21 cellular contexts compared by ENCODE assay signal in the genomic region with DNA sequence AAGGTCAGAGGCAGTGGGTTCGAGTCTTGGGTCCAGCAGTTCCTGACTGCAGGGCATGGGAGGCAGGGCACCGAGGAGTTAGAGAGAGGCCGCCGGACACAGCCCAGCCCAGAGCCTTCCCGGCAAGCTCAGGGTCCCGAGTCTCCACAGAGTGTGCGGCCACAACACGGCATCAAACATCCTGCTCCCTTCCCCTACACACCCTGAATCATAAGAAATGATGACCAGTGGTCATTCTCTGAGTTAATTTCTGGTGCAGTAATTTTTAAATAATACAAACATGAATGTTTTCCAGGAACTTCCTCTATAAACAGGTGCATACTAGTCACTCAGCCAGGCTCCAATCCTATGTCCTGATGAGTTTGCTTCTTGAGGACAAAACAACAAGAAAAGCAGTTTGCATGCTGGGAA.
DNase-seq lines count a peak whose midpoint lies in the region; ATAC-seq and TF ChIP-seq lines count a peak whose summit lies in the region.
"Had no signal": no experiment of that assay in that cellular context is flagged by ENCODE, and none has a peak within 500 bp of the region (broad histone marks: within the 10 kb centered on the region; RNA-seq: fewer than 3 reads in every experiment).

No MANE protein-coding gene starts in this region.

- no peaks in the 10 kb centered on the region for H3K9me2 ChIP-seq in PC-3 (replicated peaks; ENCODE audit: low read length)

- peak overlapping the region; percentile 5; the same call in 1 of the 2 replicates for H2AFZ ChIP-seq in PC-3 (ENCODE audit: low read length)

- H3K36me3 Mint-ChIP-seq in endodermal cell (ENCODE audit: low read depth), result peaks cover 27% of the 10 kb centered on the region
- H3K36me3 Mint-ChIP-seq in nephron progenitor cell (ENCODE audit: low read depth), result peaks cover 31% of the 10 kb centered on the region
- H3K36me3 Mint-ChIP-seq: activated naive CD8-positive, alpha-beta T cell treated with anti-CD3 and anti-CD28 coated beads, Interleukin-2, amount 10 ng/mL, durations not matched to agents 7 days and 5 days; natural killer cell treated with Interleukin-12 subunit alpha and Interleukin-12 subunit beta and Interleukin-15 and Interleukin-18, amount 100 ng/mL, for 72 hours had no signal

- ATAC-seq in PC-3, result peak; percentile 54
- ATAC-seq: effector memory CD8-positive, alpha-beta T cell; natural killer cell treated with Interleukin-12 subunit alpha and Interleukin-12 subunit beta and Interleukin-15 and Interleukin-18, amount 100 ng/mL, for 72 hours had no signal

- H3K27ac ChIP-seq in BLaER1 treated with 17β-estradiol and CSF1 and Interleukin-3, amounts not matched to agents 10 nM and 100 nM, result no peak overlapping the region
- H3K27ac ChIP-seq in PC-3 (ENCODE audit: low read length), result peak overlapping the region; percentile 96
- no peak overlapping the region for H3K27ac ChIP-seq in endodermal cell (ENCODE audit: low read depth, low read length)
- H3K27ac ChIP-seq: cardiac muscle cell had no signal

- peak; percentile 55 for DNase-seq in PC-3
- peak; percentile 48 for DNase-seq in endodermal cell
- DNase-seq in nephron progenitor cell, result no peak
- DNase-seq in hepatic stellate cell (ENCODE audit: low spot score), result no peak
- DNase-seq in NCI-H146 treated with DMSO at 0.1 percent for 48 hours (lab: John Stamatoyannopoulos, UW; ENCODE audit: unreplicated experiment), result no peak
- no peak for DNase-seq in GM10266 (ENCODE audit: extremely low spot score)
- DNase-seq in NCI-H69 (lab: John Stamatoyannopoulos, UW), result no peak
- DNase-seq: activated CD4-positive, alpha-beta T cell treated with anti-CD3 and anti-CD28 coated beads, Interleukin-2, amount 10 ng/mL, durations not matched to agents 24 days and 14 days; activated naive CD8-positive, alpha-beta T cell treated with anti-CD3 and anti-CD28 coated beads, Interleukin-2, amount 10 ng/mL, durations not matched to agents 7 days and 5 days; activated T-cell treated with anti-CD3 and anti-CD28 coated beads for 4 hours; CD4-positive, alpha-beta T cell; DMS79 treated with DMSO at 0.1 percent for 48 hours; effector memory CD8-positive, alpha-beta T cell; Kasumi-1; NCI-H1417 treated with DMSO at 0.1 percent for 48 hours; NCI-H226; retina; T1000 had no signal

- BruUV-seq in PC-3 (replicated peaks; lab: Mats Ljungman, UMichigan), result no TSS peak

- H3K27me3 ChIP-seq in BLaER1 treated with 17β-estradiol and CSF1 and Interleukin-3, amounts not matched to agents 10 nM and 100 nM, result peaks cover 0 to 32% (median 0%) of the 10 kb centered on the region in 11 experiments; a peak in 7 of 22 replicates
- no peaks in the 10 kb centered on the region for H3K27me3 ChIP-seq in PC-3 (ENCODE audit: low read length)
- H3K27me3 ChIP-seq in endodermal cell (ENCODE audit: control insufficient read depth, insufficient read depth, low read length, poor library complexity, severe bottlenecking), result no peaks in the 10 kb centered on the region
- H3K27me3 ChIP-seq: cardiac muscle cell had no signal

- H3K9me3 ChIP-seq in BLaER1 treated with 17β-estradiol and CSF1 and Interleukin-3, amounts not matched to agents 10 nM and 100 nM (replicated peaks in 1 of 11), result peaks cover 6 to 19% (median 11%) of the 10 kb centered on the region in 11 experiments; a peak in 17 of 22 replicates
- H3K9me3 ChIP-seq in PC-3 (ENCODE audit: low read length) (no peaks in the 10 kb centered on the region), endodermal cell (ENCODE audit: control insufficient read depth, low read length) (peaks cover 4% of the 10 kb centered on the region)

- intact Hi-C loops in PC-3 (cut with micrococcal nuclease), result no loop called here

- no peak overlapping the region for H3K4me3 Mint-ChIP-seq in endodermal cell
- H3K4me3 Mint-ChIP-seq in nephron progenitor cell, result no peak overlapping the region
- H3K4me3 Mint-ChIP-seq: activated CD4-positive, alpha-beta T cell treated with anti-CD3 and anti-CD28 coated beads, Interleukin-2, amount 10 ng/mL, durations not matched to agents 24 days and 14 days; activated naive CD8-positive, alpha-beta T cell treated with anti-CD3 and anti-CD28 coated beads, Interleukin-2, amount 10 ng/mL, durations not matched to agents 7 days and 5 days; CD4-positive, alpha-beta T cell; effector memory CD8-positive, alpha-beta T cell; natural killer cell treated with Interleukin-12 subunit alpha and Interleukin-12 subunit beta and Interleukin-15 and Interleukin-18, amount 100 ng/mL, for 72 hours had no signal

- TF ChIP-seq CTCF in PC-3 (conservative IDR thresholded peaks at IDR 0.05; ENCODE audit: low read depth, low read length) (no peak), endodermal cell (conservative IDR thresholded peaks at IDR 0.05) (no peak), nephron progenitor cell (IDR thresholded peaks at IDR 0.05) (no peak), GM10266 (IDR thresholded peaks at IDR 0.05; ENCODE audit: control insufficient read depth, insufficient read depth, low read depth, missing control alignments) (no peak)

- H3K27ac Mint-ChIP-seq in endodermal cell (peak overlapping the region; percentile 93), nephron progenitor cell (peak overlapping the region; percentile 44)
- H3K27ac Mint-ChIP-seq: activated CD4-positive, alpha-beta T cell treated with anti-CD3 and anti-CD28 coated beads, Interleukin-2, amount 10 ng/mL, durations not matched to agents 24 days and 14 days; activated naive CD8-positive, alpha-beta T cell treated with anti-CD3 and anti-CD28 coated beads, Interleukin-2, amount 10 ng/mL, durations not matched to agents 7 days and 5 days; CD4-positive, alpha-beta T cell; effector memory CD8-positive, alpha-beta T cell; natural killer cell treated with Interleukin-12 subunit alpha and Interleukin-12 subunit beta and Interleukin-15 and Interleukin-18, amount 100 ng/mL, for 72 hours had no signal

- POLR2A ChIA-PET in PC-3 (lab: Charles Lee; ENCODE audit: unreplicated experiment), result no interaction called here

- WGBS in endodermal cell (ENCODE audit: insufficient coverage in 1 of 2, insufficient read length in 1 of 2), 2 experiments, result 80 to 93% methylated on average over 1 to 8 of the region's 8 CpGs

- peak overlapping the region in 9 of 11 experiments; percentile 37 to 75 (median 62); a peak in 16 of 22 replicates for H3K4me2 ChIP-seq in BLaER1 treated with 17β-estradiol and CSF1 and Interleukin-3, amounts not matched to agents 10 nM and 100 nM
- peak overlapping the region; percentile 77 for H3K4me2 ChIP-seq in PC-3 (ENCODE audit: low read length)

- no peaks in the 10 kb centered on the region for H3K27me3 Mint-ChIP-seq in endodermal cell (ENCODE audit: insufficient read depth)
- no peaks in the 10 kb centered on the region for H3K27me3 Mint-ChIP-seq in nephron progenitor cell (ENCODE audit: low read depth, poor library complexity)
- H3K27me3 Mint-ChIP-seq: activated CD4-positive, alpha-beta T cell treated with anti-CD3 and anti-CD28 coated beads, Interleukin-2, amount 10 ng/mL, durations not matched to agents 24 days and 14 days; CD4-positive, alpha-beta T cell; effector memory CD8-positive, alpha-beta T cell had no signal

- peaks cover 17 to 67% (median 51%) of the 10 kb centered on the region in 10 experiments for H3K4me1 ChIP-seq in BLaER1 treated with 17β-estradiol and CSF1 and Interleukin-3, amounts not matched to agents 10 nM and 100 nM
- H3K4me1 ChIP-seq in PC-3 (ENCODE audit: insufficient read depth, low read length), result peaks cover 62% of the 10 kb centered on the region
- H3K4me1 ChIP-seq in endodermal cell (ENCODE audit: control insufficient read depth, insufficient read depth, low read length), result peaks cover 3% of the 10 kb centered on the region

- H3K9ac ChIP-seq in BLaER1 treated with 17β-estradiol and CSF1 and Interleukin-3, amounts not matched to agents 10 nM and 100 nM, result no peak overlapping the region
- H3K9ac ChIP-seq in PC-3 (ENCODE audit: low read length) (peak overlapping the region; percentile 76), endodermal cell (ENCODE audit: extremely low read depth, low read length, poor library complexity, severe bottlenecking) (peak overlapping the region; percentile 17)

- H3K4me1 Mint-ChIP-seq in endodermal cell, result peaks cover 15% of the 10 kb centered on the region
- H3K4me1 Mint-ChIP-seq in nephron progenitor cell, result peaks cover 33% of the 10 kb centered on the region
- H3K4me1 Mint-ChIP-seq: activated CD4-positive, alpha-beta T cell treated with anti-CD3 and anti-CD28 coated beads, Interleukin-2, amount 10 ng/mL, durations not matched to agents 24 days and 14 days; activated naive CD8-positive, alpha-beta T cell treated with anti-CD3 and anti-CD28 coated beads, Interleukin-2, amount 10 ng/mL, durations not matched to agents 7 days and 5 days had no signal

- peaks cover 55% of the 10 kb centered on the region for H3K79me2 ChIP-seq in PC-3 (ENCODE audit: low read length)

- H3F3A ChIP-seq in PC-3 (ENCODE audit: low read length, unreplicated experiment), result peaks cover 30% of the 10 kb centered on the region

- H4K20me1 ChIP-seq in BLaER1 treated with 17β-estradiol and CSF1 and Interleukin-3, amounts not matched to agents 10 nM and 100 nM, result peaks cover 0 to 5% (median 0%) of the 10 kb centered on the region in 11 experiments; a peak in 2 of 22 replicates
- no peaks in the 10 kb centered on the region for H4K20me1 ChIP-seq in PC-3 (ENCODE audit: low read length)

- H3K36me3 ChIP-seq in BLaER1 treated with 17β-estradiol and CSF1 and Interleukin-3, amounts not matched to agents 10 nM and 100 nM, result peaks cover 12 to 24% (median 20%) of the 10 kb centered on the region in 11 experiments
- H3K36me3 ChIP-seq in PC-3 (ENCODE audit: low read depth, low read length), result peaks cover 22% of the 10 kb centered on the region
- H3K36me3 ChIP-seq in endodermal cell (ENCODE audit: control insufficient read depth, insufficient read depth, low read length), result peaks cover 23% of the 10 kb centered on the region
- H3K36me3 ChIP-seq: cardiac muscle cell had no signal

- no peak overlapping the region for H3K4me3 ChIP-seq in BLaER1 treated with 17β-estradiol and CSF1 and Interleukin-3, amounts not matched to agents 10 nM and 100 nM
- peak overlapping the region; percentile 60 for H3K4me3 ChIP-seq in PC-3 (ENCODE audit: low read length)
- H3K4me3 ChIP-seq in endodermal cell (ENCODE audit: low read length), result no peak overlapping the region
- H3K4me3 ChIP-seq: cardiac muscle cell had no signal

- H3K9me3 Mint-ChIP-seq in endodermal cell (no peaks in the 10 kb centered on the region), nephron progenitor cell (peaks cover 22% of the 10 kb centered on the region)
- H3K9me3 Mint-ChIP-seq: activated CD4-positive, alpha-beta T cell treated with anti-CD3 and anti-CD28 coated beads, Interleukin-2, amount 10 ng/mL, durations not matched to agents 24 days and 14 days; activated naive CD8-positive, alpha-beta T cell treated with anti-CD3 and anti-CD28 coated beads, Interleukin-2, amount 10 ng/mL, durations not matched to agents 7 days and 5 days; CD4-positive, alpha-beta T cell; natural killer cell treated with Interleukin-12 subunit alpha and Interleukin-12 subunit beta and Interleukin-15 and Interleukin-18, amount 100 ng/mL, for 72 hours had no signal

- CTCF ChIA-PET in PC-3 (lab: Charles Lee), result interaction anchor here (0.6 kb wide), 1 partner anchor 35 kb away, joined by 6 read pairs; no protein-coding TSS in a partner anchor

Comparison
In these comparisons a context has a peak if more than half of its experiments do, and no peak if none do; other contexts are left out.
1. H3K9ac ChIP-seq: peak in PC-3 (single experiment) and endodermal cell (single experiment); none in BLaER1 treated with 17β-estradiol and CSF1 and Interleukin-3, amounts not matched to agents 10 nM and 100 nM (0 of 11).
2. DNase-seq: peak in PC-3 (single experiment) and endodermal cell (single experiment); none in nephron progenitor cell (single experiment), hepatic stellate cell (single experiment), NCI-H146 treated with DMSO at 0.1 percent for 48 hours (single experiment), GM10266 (single experiment) and NCI-H69 (single experiment).